ENCODE assay signal across 8 cellular contexts in the genomic region with DNA sequence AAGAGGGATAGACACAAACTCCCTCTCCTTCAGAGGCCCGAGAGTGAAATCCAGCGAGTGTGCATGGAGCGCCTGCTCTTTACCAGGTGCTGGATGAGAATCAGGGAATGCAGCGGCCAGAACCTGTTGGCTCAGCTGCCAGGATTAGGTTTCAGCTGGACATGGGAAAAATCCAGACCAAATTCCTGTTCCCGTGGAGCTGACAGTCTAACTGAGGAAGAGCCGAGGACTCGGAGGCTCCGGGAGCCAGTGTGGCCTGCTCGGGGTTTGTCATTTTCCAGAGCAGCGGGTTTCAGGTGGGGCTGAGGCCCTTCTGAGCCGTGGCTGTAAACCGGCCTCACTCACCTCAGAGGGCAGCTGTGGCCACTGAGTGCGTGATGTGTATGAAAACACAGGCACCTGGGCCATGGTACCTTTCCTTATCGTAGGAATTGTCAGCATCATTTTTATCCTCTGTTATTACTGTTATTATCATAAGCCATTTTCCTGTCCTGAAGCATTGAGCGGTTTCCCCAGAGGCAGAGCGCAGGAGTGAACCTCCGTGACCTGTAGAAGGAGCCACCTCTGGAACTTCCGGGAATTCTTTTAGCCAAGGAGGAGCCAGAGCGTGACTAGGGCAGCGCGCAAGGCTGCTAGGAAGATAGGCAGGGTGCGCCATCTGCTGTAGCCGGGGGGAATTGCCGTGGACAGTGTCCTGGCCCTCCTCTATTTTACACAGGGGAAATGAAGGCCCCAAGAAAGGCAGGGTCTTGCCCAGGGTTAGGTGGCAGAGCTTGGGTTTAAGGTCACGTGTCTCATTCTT. TPM values are rescaled to one million over a fixed set of nuclear protein-coding genes. Genes with fewer than 3 reads are reported as not detected.
DNase-seq lines count a peak whose midpoint lies in the region; ATAC-seq and TF ChIP-seq lines count a peak whose summit lies in the region.

No MANE protein-coding gene starts in this region.

- in situ Hi-C loops in G401 (cut with HindIII; ENCODE audit: low sequenced_read_pairs), result no loop called here

- TF ChIP-seq POLR2A in uterus (IDR thresholded peaks at IDR 0.05), result no peak

- no peaks in the 10 kb centered on the region for H3K9me3 ChIP-seq in T-helper 17 cell (ENCODE audit: control insufficient read depth, low read length, poor library complexity, severe bottlenecking)
- no peaks in the 10 kb centered on the region for H3K9me3 ChIP-seq in uterus

- H3K27me3 ChIP-seq in uterus, result no peaks in the 10 kb centered on the region

- H3K36me3 Mint-ChIP-seq in HFFc6 (ENCODE audit: low read depth) (peaks cover 4% of the 10 kb centered on the region; the same call in 1 of the 2 replicates), T-helper 17 cell (ENCODE audit: low read depth) (peaks cover 6% of the 10 kb centered on the region)

- TF ChIP-seq CTCF in HFFc6 (IDR thresholded peaks at IDR 0.05) (peak; percentile 96), uterus (IDR thresholded peaks at IDR 0.05) (peak; percentile 98 to 100 (median 99))

- peak overlapping the region; percentile 14 to 23 for H3K4me3 ChIP-seq in uterus

- H3K4me1 ChIP-seq in uterus, result peaks cover 0 to 6% of the 10 kb centered on the region in 2 donors

- ATAC-seq in T-helper 17 cell (peak; percentile 95), left ventricle myocardium superior (peak; percentile 88)

- peak overlapping the region; percentile 76 for H3K27ac Mint-ChIP-seq in HFFc6
- peak overlapping the region; percentile 89 for H3K27ac Mint-ChIP-seq in T-helper 17 cell

- DNase-seq in G401 (ENCODE audit: low spot score) (peak; percentile 89), HFFc6 (peak; percentile 76), NCI-H146 (lab: John Stamatoyannopoulos, UW) (peak; percentile 91), T-helper 17 cell (peak; percentile 62 to 77 (median 65)), left ventricle myocardium superior (peak; percentile 94), putamen (ENCODE audit: low spot score) (peak; percentile 79), uterus (peak; percentile 90 to 91)

- H3K4me3 Mint-ChIP-seq in HFFc6 (peak overlapping the region; percentile 35; the same call in 1 of the 2 replicates), T-helper 17 cell (peak overlapping the region; percentile 70)

- H3K27ac ChIP-seq in angular gyrus (ENCODE audit: low read depth, low read length) (peak overlapping the region; percentile 56), uterus (peak overlapping the region; percentile 84 to 86)

- H3K36me3 ChIP-seq in uterus, result no peaks in the 10 kb centered on the region

- intact Hi-C loops in left ventricle myocardium superior (cut with micrococcal nuclease), result loop anchor here (10.0 kb wide), 2 partner anchors 75 to 225 kb away; no protein-coding TSS in a partner anchor
- intact Hi-C loops in uterus (cut with DNase I; ENCODE audit: low total_unique reads), result loop anchor here (5.0 kb wide), 1 partner anchor 77 kb away; no protein-coding TSS in a partner anchor

- H3K27me3 Mint-ChIP-seq in HFFc6 (ENCODE audit: insufficient read depth) (no peaks in the 10 kb centered on the region; the same call in 1 of the 2 replicates), T-helper 17 cell (no peaks in the 10 kb centered on the region)

- H3K4me1 Mint-ChIP-seq in HFFc6 (ENCODE audit: low read depth) (peaks cover 22% of the 10 kb centered on the region), T-helper 17 cell (peaks cover 9% of the 10 kb centered on the region)

- H3K9me3 Mint-ChIP-seq in HFFc6, result no peaks in the 10 kb centered on the region

RNA-seq across cellular contexts. Expression of a gene that starts 27.3 kb away (rescaled TPM):
- 37.1 and 69.0 TPM in 2 replicates for total RNA-seq in G401 (2014; rRNA removed; shearing (Covaris generic))
- 10 to 100 TPM; 35.5 to 57.6 (median 52.0) TPM for total RNA-seq in HFFc6 (2021; fragmentation: NEBNext Ultra II Directional; extraction: Animal tissue kit (Norgen Biotek cat#: 25700))
- 1 to 10 TPM; 2.2 to 4.5 TPM for total RNA-seq in T-helper 17 cell
- total RNA-seq in left ventricle myocardium superior, result 195 TPM
- 100 to 1,000 TPM in 3 of 4 donors, 10 to 100 TPM in 1; 67.1 to 250 (median 145) TPM for total RNA-seq in uterus

RNA-seq across cellular contexts. Expression of a gene that starts 41.8 kb away (rescaled TPM):
- total RNA-seq in G401 (2014; rRNA removed; shearing (Covaris generic)), result 30.6 and 47.6 TPM in 2 replicates
- total RNA-seq in HFFc6 (2021; fragmentation: NEBNext Ultra II Directional; extraction: Animal tissue kit (Norgen Biotek cat#: 25700)), result 10 to 100 TPM; 11.0 to 15.9 (median 12.7) TPM
- 10 to 100 TPM; 36.0 to 36.1 TPM for total RNA-seq in T-helper 17 cell
- total RNA-seq in left ventricle myocardium superior, result 8.5 TPM
- total RNA-seq in uterus, result 10 to 100 TPM in 1 of 4 donors, 1 to 10 TPM in 2, under 1 TPM in 1; 0.59 to 11.0 (median 4.8) TPM

Comparison
In these comparisons a context has a peak if more than half of its experiments do, and no peak if none do; other contexts are left out.
1. Peak in every context shown above with its lines: DNase-seq, ATAC-seq, H3K4me3 ChIP-seq and H3K27ac ChIP-seq.